In genomic region chr10:73868655-73869195, GRCh38 we compare ENCODE assay signal across 17 cellular contexts. TPM values are rescaled to one million over a fixed set of nuclear protein-coding genes. Genes with fewer than 3 reads are reported as not detected.
DNase-seq lines count a peak whose midpoint lies in the region; ATAC-seq and TF ChIP-seq lines count a peak whose summit lies in the region.
"Had no signal": no experiment of that assay in that cellular context is flagged by ENCODE, and none has a peak within 500 bp of the region (broad histone marks: within the 10 kb centered on the region; RNA-seq: fewer than 3 reads in every experiment).

No MANE protein-coding gene starts in this region.

- H3K4me1 ChIP-seq in esophagus squamous epithelium (peaks cover 34 to 97% (median 48%) of the 10 kb centered on the region in 3 donors), skeletal muscle tissue (ENCODE audit: control insufficient read depth in 3 of 3, insufficient read depth in 3 of 3, low read length in 3 of 3) (peaks cover 86 to 96% (median 88%) of the 10 kb centered on the region in 3 donors)

- H3K27me3 Mint-ChIP-seq in activated CD4-positive, alpha-beta memory T cell treated with anti-CD3 and anti-CD28 coated beads, Interleukin-2, amount 10 ng/mL, durations not matched to agents 7 days and 5 days = no peaks in the 10 kb centered on the region
- H3K27me3 Mint-ChIP-seq in activated CD4-positive, alpha-beta memory T cell treated with anti-CD3 and anti-CD28 coated beads for 36 hours = no peaks in the 10 kb centered on the region
- no peaks in the 10 kb centered on the region for H3K27me3 Mint-ChIP-seq in activated CD8-positive, alpha-beta T cell treated with anti-CD3 and anti-CD28 coated beads for 36 hours

- H3K9me3 ChIP-seq in esophagus squamous epithelium (no peaks in the 10 kb centered on the region), skeletal muscle tissue (ENCODE audit: control insufficient read depth in 3 of 3, low read length in 3 of 3) (no peaks in the 10 kb centered on the region)
- H3K9me3 ChIP-seq: A549, right lobe of liver, SJSA1 had no signal

- intact Hi-C loops in activated CD4-positive, alpha-beta memory T cell treated with anti-CD3 and anti-CD28 coated beads for 36 hours (cut with micrococcal nuclease) = no loop called here
- intact Hi-C loops in activated CD8-positive, alpha-beta T cell treated with anti-CD3 and anti-CD28 coated beads for 36 hours (cut with micrococcal nuclease) = no loop called here
- intact Hi-C loops in esophagus squamous epithelium (cut with DNase I) = no loop called here

- CTCF ChIA-PET in activated CD4-positive, alpha-beta memory T cell treated with anti-CD3 and anti-CD28 coated beads, Interleukin-2, amount 10 ng/mL, durations not matched to agents 7 days and 5 days (lab: Charles Lee) = interaction anchor here (0.7 to 9.9 kb wide), 3 partner anchors 10 to 72 kb away, joined by 3 to 111 read pairs (median 6); no protein-coding TSS in a partner anchor
- CTCF ChIA-PET in activated CD4-positive, alpha-beta memory T cell treated with anti-CD3 and anti-CD28 coated beads for 36 hours (lab: Charles Lee) = interaction anchor here (0.9 to 2.9 kb wide), 2 partner anchors 9 to 11 kb away, joined by 3 to 18 read pairs; no protein-coding TSS in a partner anchor
- CTCF ChIA-PET in activated CD8-positive, alpha-beta T cell treated with anti-CD3 and anti-CD28 coated beads for 36 hours (lab: Charles Lee) = interaction anchor here (0.5 to 1.4 kb wide), 3 partner anchors 11 to 274 kb away, joined by 4 to 10 read pairs (median 6); no protein-coding TSS in a partner anchor

- peaks cover 60% of the 10 kb centered on the region for H3K36me3 Mint-ChIP-seq in activated CD4-positive, alpha-beta memory T cell treated with anti-CD3 and anti-CD28 coated beads, Interleukin-2, amount 10 ng/mL, durations not matched to agents 7 days and 5 days (ENCODE audit: low read depth)
- peaks cover 9% of the 10 kb centered on the region for H3K36me3 Mint-ChIP-seq in activated CD4-positive, alpha-beta memory T cell treated with anti-CD3 and anti-CD28 coated beads for 36 hours
- peaks cover 21% of the 10 kb centered on the region for H3K36me3 Mint-ChIP-seq in activated CD8-positive, alpha-beta T cell treated with anti-CD3 and anti-CD28 coated beads for 36 hours (ENCODE audit: low read depth)

- no peak for TF ChIP-seq POLR2A in esophagus squamous epithelium (IDR thresholded peaks at IDR 0.05)

- H3K4me3 Mint-ChIP-seq in activated CD4-positive, alpha-beta memory T cell treated with anti-CD3 and anti-CD28 coated beads, Interleukin-2, amount 10 ng/mL, durations not matched to agents 7 days and 5 days = no peak overlapping the region
- no peak overlapping the region for H3K4me3 Mint-ChIP-seq in activated CD4-positive, alpha-beta memory T cell treated with anti-CD3 and anti-CD28 coated beads for 36 hours
- no peak overlapping the region for H3K4me3 Mint-ChIP-seq in activated CD8-positive, alpha-beta T cell treated with anti-CD3 and anti-CD28 coated beads for 36 hours

- H3K27ac ChIP-seq in esophagus squamous epithelium (peak overlapping the region in 3 of 4 donors; percentile 46 to 89 (median 82)), skeletal muscle tissue (ENCODE audit: low read depth, low read length) (peak overlapping the region; percentile 71)
- H3K27ac ChIP-seq: A549, GM23248, right lobe of liver, SJSA1 had no signal

- H3K36me3 ChIP-seq in esophagus squamous epithelium (peaks cover 0 to 89% (median 7%) of the 10 kb centered on the region in 3 donors), skeletal muscle tissue (ENCODE audit: control insufficient read depth in 3 of 3, insufficient read depth in 3 of 3, low read length in 3 of 3) (peaks cover 13 to 30% (median 17%) of the 10 kb centered on the region in 3 donors)

- H3K27me3 ChIP-seq in esophagus squamous epithelium (no peaks in the 10 kb centered on the region), skeletal muscle tissue (ENCODE audit: control insufficient read depth in 3 of 3, insufficient read depth in 3 of 3, low read length in 3 of 3) (no peaks in the 10 kb centered on the region)
- H3K27me3 ChIP-seq: right lobe of liver, SJSA1 had no signal

- peaks cover 83% of the 10 kb centered on the region for H3K4me1 Mint-ChIP-seq in activated CD4-positive, alpha-beta memory T cell treated with anti-CD3 and anti-CD28 coated beads, Interleukin-2, amount 10 ng/mL, durations not matched to agents 7 days and 5 days
- peaks cover 71% of the 10 kb centered on the region for H3K4me1 Mint-ChIP-seq in activated CD4-positive, alpha-beta memory T cell treated with anti-CD3 and anti-CD28 coated beads for 36 hours (ENCODE audit: low read depth)
- H3K4me1 Mint-ChIP-seq in activated CD8-positive, alpha-beta T cell treated with anti-CD3 and anti-CD28 coated beads for 36 hours (ENCODE audit: low read depth) = peaks cover 79% of the 10 kb centered on the region

- no peak for TF ChIP-seq CTCF in activated CD8-positive, alpha-beta T cell treated with anti-CD3 and anti-CD28 coated beads for 36 hours (IDR thresholded peaks at IDR 0.05)
- no peak for TF ChIP-seq CTCF in esophagus squamous epithelium (IDR thresholded peaks at IDR 0.05)

- 100% methylated on average over 1 to 2 of the region's 5 CpGs for WGBS in esophagus squamous epithelium, 2 donors

- peak overlapping the region in 2 of 3 donors; percentile 59 to 79 for H3K9ac ChIP-seq in skeletal muscle tissue (ENCODE audit: low read depth in 1 of 3, low read length in 3 of 3)
- H3K9ac ChIP-seq: GM23248 had no signal

- no peak overlapping the region for H3K4me3 ChIP-seq in esophagus squamous epithelium
- H3K4me3 ChIP-seq in skeletal muscle tissue (ENCODE audit: low read length in 3 of 3) = peak overlapping the region in 2 of 3 donors; percentile 39 to 67
- H3K4me3 ChIP-seq: A549, GM23248, lung, right lobe of liver, SJSA1 had no signal

- peak overlapping the region; percentile 8 for H3K27ac Mint-ChIP-seq in activated CD4-positive, alpha-beta memory T cell treated with anti-CD3 and anti-CD28 coated beads, Interleukin-2, amount 10 ng/mL, durations not matched to agents 7 days and 5 days
- H3K27ac Mint-ChIP-seq in activated CD4-positive, alpha-beta memory T cell treated with anti-CD3 and anti-CD28 coated beads for 36 hours = no peak overlapping the region
- peak overlapping the region; percentile 33 for H3K27ac Mint-ChIP-seq in activated CD8-positive, alpha-beta T cell treated with anti-CD3 and anti-CD28 coated beads for 36 hours

- no peak for ATAC-seq in activated CD8-positive, alpha-beta T cell treated with anti-CD3 and anti-CD28 coated beads for 36 hours
- ATAC-seq in GM21619 (IDR thresholded peaks at IDR 0.05; ENCODE audit: unreplicated experiment) (no peak), HG03039 (IDR thresholded peaks at IDR 0.05; ENCODE audit: unreplicated experiment) (no peak), GM19035 (IDR thresholded peaks at IDR 0.05; ENCODE audit: unreplicated experiment) (no peak)
- ATAC-seq: A549, right lobe of liver had no signal

- DNase-seq in activated CD4-positive, alpha-beta memory T cell treated with anti-CD3 and anti-CD28 coated beads, Interleukin-2, amount 10 ng/mL, durations not matched to agents 7 days and 5 days = no peak
- DNase-seq in activated CD4-positive, alpha-beta memory T cell treated with anti-CD3 and anti-CD28 coated beads for 36 hours = no peak
- DNase-seq in activated CD8-positive, alpha-beta T cell treated with anti-CD3 and anti-CD28 coated beads for 36 hours = no peak
- DNase-seq in esophagus squamous epithelium (lab: John Stamatoyannopoulos, UW) = no peak
- DNase-seq: cerebellar nuclear complex; GM23248; NCI-H1694 treated with DMSO at 0.1 percent for 48 hours; NCI-H510A treated with DMSO at 0.1 percent for 48 hours; right lobe of liver; stimulated activated CD4-positive, alpha-beta T cell treated with anti-CD3 and anti-CD28 coated beads, Interleukin-4, amount 100 ng/mL, for 24 hours had no signal

- H3K9me3 Mint-ChIP-seq in activated CD4-positive, alpha-beta memory T cell treated with anti-CD3 and anti-CD28 coated beads, Interleukin-2, amount 10 ng/mL, durations not matched to agents 7 days and 5 days = no peaks in the 10 kb centered on the region
- H3K9me3 Mint-ChIP-seq in activated CD4-positive, alpha-beta memory T cell treated with anti-CD3 and anti-CD28 coated beads for 36 hours = no peaks in the 10 kb centered on the region
- H3K9me3 Mint-ChIP-seq in activated CD8-positive, alpha-beta T cell treated with anti-CD3 and anti-CD28 coated beads for 36 hours = no peaks in the 10 kb centered on the region

- POLR2A ChIA-PET in activated CD4-positive, alpha-beta memory T cell treated with anti-CD3 and anti-CD28 coated beads, Interleukin-2, amount 10 ng/mL, durations not matched to agents 7 days and 5 days (lab: Charles Lee) = interaction anchor here (1.2 to 1.5 kb wide), 3 partner anchors 9 to 12 kb away, joined by 3 to 6 read pairs (median 4); no protein-coding TSS in a partner anchor
- POLR2A ChIA-PET in activated CD4-positive, alpha-beta memory T cell treated with anti-CD3 and anti-CD28 coated beads for 36 hours (lab: Charles Lee) = no interaction called here
- POLR2A ChIA-PET in activated CD8-positive, alpha-beta T cell treated with anti-CD3 and anti-CD28 coated beads for 36 hours (lab: Charles Lee) = interaction anchor here (0.6 to 2.0 kb wide), 3 partner anchors 10 to 1341 kb away, joined by 3 to 5 read pairs (median 4); no protein-coding TSS in a partner anchor

RNA-seq across cellular contexts. Expression of gene CAMK2G, which starts 5.6 kb away (rescaled TPM):
- 10 to 100 TPM; 46.4 to 48.5 TPM for total RNA-seq in activated CD4-positive, alpha-beta memory T cell treated with anti-CD3 and anti-CD28 coated beads, Interleukin-2, amount 10 ng/mL, durations not matched to agents 7 days and 5 days
- total RNA-seq in activated CD4-positive, alpha-beta memory T cell treated with anti-CD3 and anti-CD28 coated beads for 36 hours = 10 to 100 TPM; 20.8 to 21.5 TPM
- 10 to 100 TPM; 17.8 to 18.5 TPM for total RNA-seq in activated CD8-positive, alpha-beta T cell treated with anti-CD3 and anti-CD28 coated beads for 36 hours
- total RNA-seq in esophagus squamous epithelium = 10 to 100 TPM; 15.5 to 37.0 (median 28.6) TPM
- total RNA-seq in skeletal muscle tissue = 16.2 TPM

RNA-seq across cellular contexts. Expression of gene PLAU, which starts 42.2 kb away (rescaled TPM):
- total RNA-seq in activated CD4-positive, alpha-beta memory T cell treated with anti-CD3 and anti-CD28 coated beads, Interleukin-2, amount 10 ng/mL, durations not matched to agents 7 days and 5 days = 1 to 10 TPM; 3.0 to 5.3 TPM
- under 1 TPM; 0.45 to 0.73 TPM for total RNA-seq in activated CD4-positive, alpha-beta memory T cell treated with anti-CD3 and anti-CD28 coated beads for 36 hours
- total RNA-seq in activated CD8-positive, alpha-beta T cell treated with anti-CD3 and anti-CD28 coated beads for 36 hours = under 1 TPM; 0.41 to 0.47 TPM
- total RNA-seq in esophagus squamous epithelium (10 to 100 TPM in 2 of 4 donors, 1 to 10 TPM in 2; 8.8 to 15.9 (median 11.9) TPM), skeletal muscle tissue (21.4 TPM)

RNA-seq across cellular contexts. Expression of gene NDST2, which starts 57.3 kb away (rescaled TPM):
- 10 to 100 TPM; 58.3 to 58.4 TPM for total RNA-seq in activated CD4-positive, alpha-beta memory T cell treated with anti-CD3 and anti-CD28 coated beads, Interleukin-2, amount 10 ng/mL, durations not matched to agents 7 days and 5 days
- 10 to 100 TPM; 57.5 to 62.1 TPM for total RNA-seq in activated CD4-positive, alpha-beta memory T cell treated with anti-CD3 and anti-CD28 coated beads for 36 hours
- total RNA-seq in activated CD8-positive, alpha-beta T cell treated with anti-CD3 and anti-CD28 coated beads for 36 hours = 10 to 100 TPM; 51.1 to 53.5 TPM
- 10 to 100 TPM; 20.6 to 30.3 (median 22.3) TPM for total RNA-seq in esophagus squamous epithelium
- 6.3 TPM for total RNA-seq in skeletal muscle tissue

Comparison
In these comparisons a context has a peak if more than half of its experiments do, and no peak if none do; other contexts are left out.
1. H3K4me3 ChIP-seq: peak in skeletal muscle tissue (2 of 3); none in esophagus squamous epithelium (0 of 4).